8 cellular contexts compared by ENCODE assay signal in the genomic region with DNA sequence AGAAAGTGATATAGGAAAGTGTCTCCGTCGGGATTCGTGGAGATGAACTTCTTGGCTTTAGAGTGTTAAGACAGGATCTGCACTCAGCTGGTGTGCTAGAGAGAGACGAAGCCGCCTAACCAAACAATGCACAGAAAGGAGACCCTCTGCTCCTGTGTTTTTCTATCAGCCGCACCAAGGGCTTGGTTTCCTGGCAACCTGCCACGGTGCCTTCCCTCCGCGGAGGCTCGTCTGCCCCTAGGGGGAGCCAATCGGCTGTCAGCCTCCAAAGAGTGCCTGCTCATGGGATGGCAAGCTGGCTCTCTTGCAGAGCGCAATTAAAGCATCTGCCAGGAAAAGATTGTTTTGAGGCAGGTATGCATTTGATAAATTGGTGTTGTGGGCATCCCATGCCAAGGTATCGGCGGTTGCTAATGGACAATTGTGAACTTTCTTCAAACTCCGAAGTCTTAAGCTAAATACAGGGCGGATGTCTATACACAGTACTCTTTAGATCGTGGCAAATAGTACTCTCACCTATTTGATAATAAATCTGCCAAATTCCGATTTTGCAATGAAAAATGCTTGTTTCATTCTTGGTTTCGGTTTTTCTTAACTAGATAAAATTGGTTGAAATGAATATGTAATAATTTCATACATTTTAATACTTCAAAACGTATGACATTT.
DNase-seq lines count a peak whose midpoint lies in the region; ATAC-seq, FAIRE-seq and TF ChIP-seq lines count a peak whose summit lies in the region.

No MANE protein-coding gene starts in this region.

- DNase-seq in Ammon's horn (ENCODE audit: low spot score) (peak; percentile 74), NCI-H69 (lab: John Stamatoyannopoulos, UW) (peak; percentile 95), brain microvascular endothelial cell (peak; percentile 49), kidney (peak; percentile 90), SKM-1 treated with dmso at 0.1 percent for 144 hours (lab: John Stamatoyannopoulos, UW; ENCODE audit: unreplicated experiment) (no peak)
- DNase-seq in stimulated activated CD4-positive, alpha-beta T cell treated with anti-CD3 and anti-CD28 coated beads, Interleukin-2, amount 100 ng/mL, for 24 hours: peak; percentile 20 to 56

- H3K36me3 ChIP-seq in brain microvascular endothelial cell (replicated peaks): no peaks in the 10 kb centered on the region
- H3K36me3 ChIP-seq in kidney (ENCODE audit: control insufficient read depth in 1 of 2, insufficient read depth in 2 of 2, low read length in 2 of 2): no peaks in the 10 kb centered on the region

- ATAC-seq in GM18508 (IDR thresholded peaks at IDR 0.05; ENCODE audit: insufficient read depth, unreplicated experiment) (peak; percentile 77), HG03103 (IDR thresholded peaks at IDR 0.05; ENCODE audit: low read depth, unreplicated experiment) (peak; percentile 79)

- in situ Hi-C loops in brain microvascular endothelial cell (cut with HindIII; ENCODE audit: low pct_ligation_motif_present, low sequenced_read_pairs): no loop called here

- no peak for FAIRE-seq in kidney (lab: Jason Lieb, UNC)

- no peak overlapping the region for H3K9ac ChIP-seq in kidney (ENCODE audit: low read length in 2 of 2)

- intact Hi-C loops in kidney (cut with DNase I): no loop called here

- no peaks in the 10 kb centered on the region for H3K4me1 ChIP-seq in kidney (ENCODE audit: control insufficient read depth in 1 of 2, insufficient read depth in 1 of 2, low read depth in 1 of 2, low read length in 2 of 2)

- H3K4me3 ChIP-seq in brain microvascular endothelial cell (ENCODE audit: low read depth, low read length) (peak overlapping the region; percentile 20), kidney (ENCODE audit: low read length in 2 of 2) (peak overlapping the region; percentile 32 to 43)

- TF ChIP-seq CTCF in brain microvascular endothelial cell (IDR thresholded peaks at IDR 0.05; ENCODE audit: low read depth, low read length, missing control alignments): peak; percentile 90
- peak; percentile 56 for TF ChIP-seq CTCF in kidney (IDR thresholded peaks at IDR 0.05; ENCODE audit: borderline replicate concordance, extremely low read depth, insufficient read depth)

- no peaks in the 10 kb centered on the region for H3K9me3 ChIP-seq in kidney (ENCODE audit: control insufficient read depth in 1 of 2, low read length in 2 of 2)

- H3K27me3 ChIP-seq in brain microvascular endothelial cell (replicated peaks): no peaks in the 10 kb centered on the region

- H3K27ac ChIP-seq in brain microvascular endothelial cell (no peak overlapping the region), kidney (ENCODE audit: low read depth in 2 of 2, low read length in 2 of 2) (no peak overlapping the region)
